ENCODE assay signal across 9 cellular contexts in genomic region chr20:47392721-47393073, GRCh38. TPM values are rescaled to one million over a fixed set of nuclear protein-coding genes. Genes with fewer than 3 reads are reported as not detected.
DNase-seq lines count a peak whose midpoint lies in the region; ATAC-seq, FAIRE-seq and TF ChIP-seq lines count a peak whose summit lies in the region.
"Had no signal": no experiment of that assay in that cellular context is flagged by ENCODE, and none has a peak within 500 bp of the region (broad histone marks: within the 10 kb centered on the region; RNA-seq: fewer than 3 reads in every experiment).

No MANE protein-coding gene starts in this region.

- peaks cover 60% of the 10 kb centered on the region for H3F3A ChIP-seq in PC-9 (ENCODE audit: insufficient read depth, low read depth)

- no peaks in the 10 kb centered on the region for H3K9me1 ChIP-seq in endothelial cell of umbilical vein (replicated peaks; ENCODE audit: control insufficient read depth, extremely low read depth, insufficient read depth, low read length)

- H3K27ac Mint-ChIP-seq in activated T-cell treated with anti-CD3 and anti-CD28 coated beads, Interleukin-2, amount 50 U/mL, for 72 hours, result peak overlapping the region; percentile 85
- H3K27ac Mint-ChIP-seq in stimulated activated naive B cell treated with anti-CD40 and anti-IgM and Interleukin-4, amounts not matched to agents 10 μg/mL and 1 μg/mL and 100 μg/mL, for 72 hours, result peak overlapping the region; percentile 95

- H3K4me1 Mint-ChIP-seq in activated T-cell treated with anti-CD3 and anti-CD28 coated beads, Interleukin-2, amount 50 U/mL, for 72 hours (ENCODE audit: low read depth), result peaks cover 34% of the 10 kb centered on the region
- peaks cover 30 to 53% of the 10 kb centered on the region in 2 donors for H3K4me1 Mint-ChIP-seq in stimulated activated naive B cell treated with anti-CD40 and anti-IgM and Interleukin-4, amounts not matched to agents 10 μg/mL and 1 μg/mL and 100 μg/mL, for 72 hours

- BruUV-seq in PC-9 (replicated peaks; lab: Mats Ljungman, UMichigan) (TSS peak; percentile 80), endothelial cell of umbilical vein (replicated peaks; lab: Mats Ljungman, UMichigan) (no TSS peak)

- H3K4me2 ChIP-seq in PC-9, result peak overlapping the region; percentile 74
- H3K4me2 ChIP-seq in endothelial cell of umbilical vein (ENCODE audit: insufficient read depth, low read length), result peak overlapping the region; percentile 19

- H3K9me3 Mint-ChIP-seq in activated T-cell treated with anti-CD3 and anti-CD28 coated beads, Interleukin-2, amount 50 U/mL, for 72 hours, result peaks cover 3 to 11% of the 10 kb centered on the region in 2 donors
- peaks cover 15 to 16% of the 10 kb centered on the region in 2 donors for H3K9me3 Mint-ChIP-seq in stimulated activated naive B cell treated with anti-CD40 and anti-IgM and Interleukin-4, amounts not matched to agents 10 μg/mL and 1 μg/mL and 100 μg/mL, for 72 hours

- no peak overlapping the region; the same call in 1 of the 2 replicates for H2AFZ ChIP-seq in PC-9
- peak overlapping the region; percentile 55 for H2AFZ ChIP-seq in endothelial cell of umbilical vein (ENCODE audit: low read depth, low read length)

- H3K79me2 ChIP-seq in PC-9 (ENCODE audit: low read depth) (no peaks in the 10 kb centered on the region), endothelial cell of umbilical vein (ENCODE audit: control insufficient read depth, insufficient read depth, low read length) (no peaks in the 10 kb centered on the region)

- peak overlapping the region in 1 of 2 donors; percentile 16 for H3K4me3 Mint-ChIP-seq in activated T-cell treated with anti-CD3 and anti-CD28 coated beads, Interleukin-2, amount 50 U/mL, for 72 hours
- peak overlapping the region in 1 of 2 donors; percentile 13 for H3K4me3 Mint-ChIP-seq in stimulated activated naive B cell treated with anti-CD40 and anti-IgM and Interleukin-4, amounts not matched to agents 10 μg/mL and 1 μg/mL and 100 μg/mL, for 72 hours

- TF ChIP-seq CTCF in PC-9 (conservative IDR thresholded peaks at IDR 0.05), result no peak
- TF ChIP-seq CTCF in endothelial cell of umbilical vein (IDR thresholded peaks at IDR 0.05; ENCODE audit: extremely low read depth in 1 of 2, insufficient read depth in 1 of 2, low read depth in 1 of 2, low read length in 2 of 2), result no peak

- TF ChIP-seq POLR2A in endothelial cell of umbilical vein (IDR thresholded peaks at IDR 0.05; ENCODE audit: low read depth, low read length), result no peak

- H3K36me3 Mint-ChIP-seq in activated T-cell treated with anti-CD3 and anti-CD28 coated beads, Interleukin-2, amount 50 U/mL, for 72 hours (ENCODE audit: insufficient read depth in 2 of 2), result peaks cover 3 to 4% of the 10 kb centered on the region in 2 donors
- peaks cover 40 to 42% of the 10 kb centered on the region in 2 donors for H3K36me3 Mint-ChIP-seq in stimulated activated naive B cell treated with anti-CD40 and anti-IgM and Interleukin-4, amounts not matched to agents 10 μg/mL and 1 μg/mL and 100 μg/mL, for 72 hours

- CTCF ChIA-PET in PC-9 (lab: Charles Lee) (interaction anchor here (0.5 to 1.0 kb wide), 5 partner anchors 9 to 109 kb away, joined by 3 to 7 read pairs (median 5); no protein-coding TSS in a partner anchor), endothelial cell of umbilical vein (lab: Charles Lee) (interaction anchor here (1.0 to 2.8 kb wide), 7 partner anchors 9 to 228 kb away, joined by 3 to 16 read pairs (median 5); partner anchors contain the start of gene NCOA3)

- H3K9me2 ChIP-seq in PC-9 (ENCODE audit: insufficient read depth), result no peaks in the 10 kb centered on the region

- no peak for DNase-seq in activated T-cell treated with anti-CD3 and anti-CD28 coated beads, Interleukin-2, amount 50 U/mL, for 72 hours
- DNase-seq in activated T-cell treated with anti-CD3 and anti-CD28 coated beads, Interleukin-2, amount 50 U/mL, for 1 hour, result no peak
- peak; percentile 22 to 89 for DNase-seq in PC-9
- DNase-seq in endothelial cell of umbilical vein (ENCODE audit: low read depth, low spot score), result no peak
- no peak for DNase-seq in stimulated activated naive B cell treated with anti-CD40 and anti-IgM and Interleukin-4, amounts not matched to agents 10 μg/mL and 1 μg/mL and 100 μg/mL, for 72 hours
- DNase-seq in AG08395 (ENCODE audit: low spot score), result no peak
- DNase-seq: NCI-H1694 had no signal

- dilution Hi-C loops in endothelial cell of umbilical vein (cut with MboI; ENCODE audit: extremely low pct_ligation_motif_present, low sequenced_read_pairs), result no loop called here

- H3K27me3 ChIP-seq in PC-9 (ENCODE audit: insufficient read depth, low read depth) (no peaks in the 10 kb centered on the region), endothelial cell of umbilical vein (ENCODE audit: control insufficient read depth in 2 of 2, insufficient read depth in 2 of 2, low read length in 2 of 2) (no peaks in the 10 kb centered on the region)

- H3K4me3 ChIP-seq in PC-9 (peak overlapping the region; percentile 33; the same call in 1 of the 2 replicates), endothelial cell of umbilical vein (replicated peaks in 1 of 3; ENCODE audit: insufficient read depth in 1 of 3, low read depth in 1 of 3, low read length in 3 of 3) (no peak overlapping the region)

- H3K9ac ChIP-seq in endothelial cell of umbilical vein (replicated peaks; ENCODE audit: extremely low read depth, insufficient read depth, low read length), result no peak overlapping the region

- H3K27ac ChIP-seq in PC-9 (peak overlapping the region; percentile 99), endothelial cell of umbilical vein (ENCODE audit: insufficient read depth, low read depth, low read length) (peak overlapping the region; percentile 91)

- ATAC-seq in activated T-cell treated with anti-CD3 and anti-CD28 coated beads, Interleukin-2, amount 50 U/mL, for 72 hours (replicated peaks in 1 of 2), result peak in 1 of 2 donors; percentile 50
- ATAC-seq in stimulated activated naive B cell treated with anti-CD40 and anti-IgM and Interleukin-4, amounts not matched to agents 10 μg/mL and 1 μg/mL and 100 μg/mL, for 72 hours (replicated peaks), result peak in 1 of 2 donors; percentile 41
- no peak for ATAC-seq in HG02884 (IDR thresholded peaks at IDR 0.05; ENCODE audit: unreplicated experiment)
- ATAC-seq in HG03025 (IDR thresholded peaks at IDR 0.05; ENCODE audit: low FRiP score, unreplicated experiment), result no peak

- H3K36me3 ChIP-seq in PC-9 (ENCODE audit: low read depth), result no peaks in the 10 kb centered on the region
- no peaks in the 10 kb centered on the region for H3K36me3 ChIP-seq in endothelial cell of umbilical vein (ENCODE audit: control insufficient read depth in 2 of 2, extremely low read depth in 1 of 2, insufficient read depth in 2 of 2, low read length in 2 of 2)

- H3K9me3 ChIP-seq in PC-9 (ENCODE audit: insufficient read depth, low read depth) (peaks cover 9% of the 10 kb centered on the region), endothelial cell of umbilical vein (replicated peaks; ENCODE audit: control insufficient read depth, insufficient read depth, low read length) (no peaks in the 10 kb centered on the region)

- H3K27me3 Mint-ChIP-seq in activated T-cell treated with anti-CD3 and anti-CD28 coated beads, Interleukin-2, amount 50 U/mL, for 72 hours (ENCODE audit: low read depth), result no peaks in the 10 kb centered on the region
- H3K27me3 Mint-ChIP-seq in stimulated activated naive B cell treated with anti-CD40 and anti-IgM and Interleukin-4, amounts not matched to agents 10 μg/mL and 1 μg/mL and 100 μg/mL, for 72 hours, result no peaks in the 10 kb centered on the region

- no peaks in the 10 kb centered on the region for H4K20me1 ChIP-seq in PC-9 (ENCODE audit: insufficient read depth)
- no peaks in the 10 kb centered on the region for H4K20me1 ChIP-seq in endothelial cell of umbilical vein (replicated peaks; ENCODE audit: control insufficient read depth, extremely low read depth, insufficient read depth, low read length)

- H3K4me1 ChIP-seq in PC-9 (replicated peaks; ENCODE audit: insufficient read depth) (peaks cover 64% of the 10 kb centered on the region), endothelial cell of umbilical vein (ENCODE audit: control insufficient read depth, extremely low read depth, insufficient read depth, low read length) (peaks cover 12% of the 10 kb centered on the region)

- POLR2A ChIA-PET in PC-9 (lab: Charles Lee; ENCODE audit: unreplicated experiment) (interaction anchor here (0.7 to 1.6 kb wide), 4 partner anchors 39 to 118 kb away, joined by 3 to 10 read pairs (median 4); partner anchors contain the start of gene NCOA3), endothelial cell of umbilical vein (lab: Charles Lee) (interaction anchor here (1.1 kb wide), 1 partner anchor 109 kb away, joined by 3 read pairs; the partner anchor contains the start of gene NCOA3)

- FAIRE-seq in endothelial cell of umbilical vein (lab: Jason Lieb, UNC), result no peak

- intact Hi-C loops in PC-9 (cut with micrococcal nuclease; ENCODE audit: unreplicated experiment) (loop anchor here (1.0 kb wide), 1 partner anchor 42 kb away; no protein-coding TSS in a partner anchor), endothelial cell of umbilical vein (cut with micrococcal nuclease) (loop anchor here (1.0 kb wide), 1 partner anchor 72 kb away; no protein-coding TSS in a partner anchor)

TF ChIP-seq in endothelial cell of umbilical vein, 7 proteins besides CTCF, POLR2A, EP300 and RAD21 (continues in another document):
- no peak for TF ChIP-seq JUN (IDR thresholded peaks at IDR 0.05; ENCODE audit: borderline replicate concordance, insufficient read depth, insufficient read length, low read depth)
- no peak for TF ChIP-seq MYC (IDR thresholded peaks at IDR 0.05; ENCODE audit: low read depth, low read length)
- no peak for TF ChIP-seq EZH2 (IDR thresholded peaks at IDR 0.05; ENCODE audit: borderline replicate concordance, low read depth, low read length, severe bottlenecking)
- no peak for TF ChIP-seq POLR2AphosphoS5 (IDR thresholded peaks at IDR 0.05; ENCODE audit: insufficient read depth, low read depth, low read length)
- TF ChIP-seq FOS (IDR thresholded peaks at IDR 0.05; ENCODE audit: borderline replicate concordance, insufficient read depth, low read length), result no peak
- TF ChIP-seq, protein P1, sequence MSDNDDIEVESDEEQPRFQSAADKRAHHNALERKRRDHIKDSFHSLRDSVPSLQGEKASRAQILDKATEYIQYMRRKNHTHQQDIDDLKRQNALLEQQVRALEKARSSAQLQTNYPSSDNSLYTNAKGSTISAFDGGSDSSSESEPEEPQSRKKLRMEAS (IDR thresholded peaks at IDR 0.05; ENCODE audit: insufficient read depth, insufficient read length), result no peak

RNA-seq across cellular contexts. Expression of gene ZMYND8, which starts 36.2 kb away (rescaled TPM):
- total RNA-seq in activated T-cell treated with anti-CD3 and anti-CD28 coated beads, Interleukin-2, amount 50 U/mL, for 72 hours, result 10 to 100 TPM; 34.3 to 40.1 TPM
- total RNA-seq in PC-9 (2021), result 72.3 and 107 TPM in 2 replicates
- total RNA-seq in endothelial cell of umbilical vein, result 75.2 and 76.3 TPM in 2 replicates
- 26.4 and 30.6 TPM in 2 replicates for polyA plus RNA-seq in endothelial cell of umbilical vein
- 31.6 and 33.3 TPM in 2 replicates for polyA plus RNA-seq in endothelial cell of umbilical vein (2011; cell fraction: cytosol; rRNA removed)
- 107 and 122 TPM in 2 replicates for polyA plus RNA-seq in endothelial cell of umbilical vein (2011; cell fraction: nucleus; rRNA removed)
- polyA plus RNA-seq in endothelial cell of umbilical vein (2012), result 55.4 and 56.4 TPM in 2 replicates
- polyA minus RNA-seq in endothelial cell of umbilical vein, result 47.8 and 61.9 TPM in 2 replicates
- polyA minus RNA-seq in endothelial cell of umbilical vein (2011; cell fraction: cytosol; rRNA and poly(A)+ RNA removed), result 6.9 TPM
- 82.0 and 106 TPM in 2 replicates for polyA minus RNA-seq in endothelial cell of umbilical vein (2011; cell fraction: nucleus; rRNA and poly(A)+ RNA removed)

Comparison
In these comparisons a context has a peak if more than half of its experiments do, and no peak if none do; other contexts are left out.
1. DNase-seq: peak in PC-9 (2 of 2); none in activated T-cell treated with anti-CD3 and anti-CD28 coated beads, Interleukin-2, amount 50 U/mL, for 72 hours (0 of 2), activated T-cell treated with anti-CD3 and anti-CD28 coated beads, Interleukin-2, amount 50 U/mL, for 1 hour (single experiment), endothelial cell of umbilical vein (single experiment), stimulated activated naive B cell treated with anti-CD40 and anti-IgM and Interleukin-4, amounts not matched to agents 10 μg/mL and 1 μg/mL and 100 μg/mL, for 72 hours (single experiment) and AG08395 (single experiment).